Comparison of ENCODE assay signal across 23 cellular contexts in genomic region chr11:123562166-123562565, GRCh38.
DNase-seq lines count a peak whose midpoint lies in the region; ATAC-seq and TF ChIP-seq lines count a peak whose summit lies in the region.
"Had no signal": no experiment of that assay in that cellular context is flagged by ENCODE, and none has a peak within 500 bp of the region (broad histone marks: within the 10 kb centered on the region; RNA-seq: fewer than 3 reads in every experiment).

No MANE protein-coding gene starts in this region.

- no peak for ATAC-seq in GM19452 (IDR thresholded peaks at IDR 0.05; ENCODE audit: unreplicated experiment)
- no peak for ATAC-seq in left colon
- ATAC-seq: activated CD4-positive, CD25-positive, alpha-beta regulatory T cell treated with anti-CD3 and anti-CD28 coated beads, Interleukin-2, amount 50 U/mL, for 24 hours; HCT116; lower lobe of right lung; natural killer cell; stimulated activated effector memory CD8-positive, alpha-beta T cell treated with anti-CD3 and anti-CD28 coated beads, Interleukin-12 subunit alpha, Interleukin-12 subunit beta, amount 100 ng/mL, for 72 hours; T-cell had no signal

- no peaks in the 10 kb centered on the region for H3K9me3 ChIP-seq in parathyroid adenoma (ENCODE audit: control insufficient read depth, low read length)
- H3K9me3 ChIP-seq: esophagus squamous epithelium, lower lobe of right lung had no signal

- DNase-seq in LNCaP clone FGC (ENCODE audit: low read depth) (peak; percentile 34), SHP77 treated with DMSO at 0.1 percent for 48 hours (lab: John Stamatoyannopoulos, UW) (peak; percentile 66), dorsolateral prefrontal cortex (peak in 1 of 10 donors; percentile 25), hippocampal formation (lab: John Stamatoyannopoulos, UW) (no peak), left colon (no peak)
- DNase-seq: activated CD4-positive, alpha-beta T cell treated with anti-CD3 and anti-CD28 coated beads, Interleukin-2, amount 50 U/mL, for 48 hours; activated naive CD4-positive, alpha-beta T cell treated with Interleukin-2 at 50 U/mL for 16 hours; CD4-positive, CD25-positive, alpha-beta regulatory T cell; esophagus squamous epithelium; KBM-7; lower lobe of right lung; natural killer cell; NCI-H146; NCI-H510A; PC-9; stimulated activated CD4-positive, alpha-beta T cell treated with anti-CD3 and anti-CD28 coated beads, Interleukin-12 subunit alpha, Interleukin-12 subunit beta, amount 100 ng/mL, for 4 hours; stimulated activated CD4-positive, alpha-beta T cell treated with anti-CD3 and anti-CD28 coated beads, Interleukin-4, amount 100 ng/mL, for 24 hours; T-cell had no signal

- TF ChIP-seq CTCF in LNCaP clone FGC (IDR thresholded peaks at IDR 0.05; ENCODE audit: control insufficient read depth, extremely low read depth, insufficient read depth) (no peak), dorsolateral prefrontal cortex (IDR thresholded peaks at IDR 0.05 in 54 of 56, conservative IDR thresholded peaks at IDR 0.05 in 2 of 56; ENCODE audit: low read depth in 1 of 56, partially characterized antibody in 56 of 56) (no peak), parathyroid adenoma (IDR thresholded peaks at IDR 0.05) (no peak)

- H3K4me3 ChIP-seq in LNCaP clone FGC (ENCODE audit: low read depth, low read length) (no peak overlapping the region), dorsolateral prefrontal cortex (peak overlapping the region in 56 of 59 donors; percentile 17 to 69 (median 54)), parathyroid adenoma (ENCODE audit: low read depth, low read length) (no peak overlapping the region)
- H3K4me3 ChIP-seq: esophagus squamous epithelium, lower lobe of right lung, PC-9 had no signal

- H3K79me2 ChIP-seq in parathyroid adenoma, result no peaks in the 10 kb centered on the region

- no peaks in the 10 kb centered on the region for H3K36me3 ChIP-seq in parathyroid adenoma (ENCODE audit: control insufficient read depth, insufficient read depth, low read length)
- H3K36me3 ChIP-seq: esophagus squamous epithelium, lower lobe of right lung had no signal

- H3K4me2 ChIP-seq in parathyroid adenoma (ENCODE audit: low read length), result no peak overlapping the region
- H3K4me2 ChIP-seq: PC-9 had no signal

- H3K27me3 ChIP-seq in dorsolateral prefrontal cortex (no peaks in the 10 kb centered on the region), parathyroid adenoma (ENCODE audit: control insufficient read depth, insufficient read depth, low read length) (no peaks in the 10 kb centered on the region)
- H3K27me3 ChIP-seq: esophagus squamous epithelium had no signal

- peak overlapping the region; percentile 20 for H2AFZ ChIP-seq in parathyroid adenoma
- H2AFZ ChIP-seq: PC-9 had no signal

- H3K4me1 ChIP-seq in parathyroid adenoma, result peaks cover 6% of the 10 kb centered on the region
- H3K4me1 ChIP-seq: lower lobe of right lung had no signal

- intact Hi-C loops in dorsolateral prefrontal cortex (cut with DNase I), result loop anchor here in 1 of 2 donors (5.0 kb wide), 1 partner anchor 35 kb away; no protein-coding TSS in a partner anchor
- intact Hi-C loops in left colon (cut with DNase I, micrococcal nuclease), result no loop called here

- H3K27ac ChIP-seq in dorsolateral prefrontal cortex (peak overlapping the region in 58 of 59 donors; percentile 54 to 97 (median 90)), parathyroid adenoma (no peak overlapping the region)
- H3K27ac ChIP-seq: esophagus squamous epithelium, lower lobe of right lung, PC-9 had no signal

- H3K9ac ChIP-seq in parathyroid adenoma, result no peak overlapping the region

Comparison
In these comparisons a context has a peak if more than half of its experiments do, and no peak if none do; other contexts are left out.
1. DNase-seq: peak in LNCaP clone FGC (single experiment) and SHP77 treated with DMSO at 0.1 percent for 48 hours (single experiment); none in hippocampal formation (0 of 2) and left colon (0 of 2).
2. H3K4me3 ChIP-seq: peak in dorsolateral prefrontal cortex (56 of 59); none in LNCaP clone FGC (single experiment) and parathyroid adenoma (single experiment).